In genomic region chr10:131239926-131240325, GRCh38 we compare ENCODE assay signal across 26 cellular contexts.
"Had no signal": no experiment of that assay in that cellular context is flagged by ENCODE, and none has a peak within 500 bp of the region (broad histone marks: within the 10 kb centered on the region; RNA-seq: fewer than 3 reads in every experiment).

No MANE protein-coding gene starts in this region.

- H3K4me1 ChIP-seq: stomach, suprapubic skin, testis, tibial artery, tibial nerve, transverse colon, upper lobe of left lung, upper lobe of right lung, uterus, vagina had no signal

- H3K9me3 ChIP-seq: suprapubic skin, testis, thoracic aorta, thyroid gland, tibial artery, tibial nerve, transverse colon, upper lobe of left lung, upper lobe of right lung, uterus, vagina had no signal

- H3K4me3 ChIP-seq: stomach, suprapubic skin, testis, thoracic aorta, thyroid gland, tibial artery, tibial nerve, transverse colon, upper lobe of left lung, upper lobe of right lung, uterus, vagina had no signal

- H3K36me3 ChIP-seq: stomach, suprapubic skin, thoracic aorta, thyroid gland, tibial artery, tibial nerve, transverse colon, upper lobe of left lung, upper lobe of right lung, uterus, vagina had no signal

- H3K27me3 ChIP-seq: testis, thyroid gland, transverse colon, upper lobe of left lung, upper lobe of right lung, uterus, vagina had no signal

- DNase-seq: stimulated activated CD4-positive, alpha-beta T cell treated with anti-CD3 and anti-CD28 coated beads, Interleukin-2, amount 100 ng/mL, for 48 hours; stimulated activated CD4-positive, alpha-beta T cell treated with anti-CD3 and anti-CD28 coated beads, Interleukin-4, amount 100 ng/mL, for 1 hour; stimulated activated CD4-positive, alpha-beta T cell treated with anti-CD3 and anti-CD28 coated beads, Interleukin-4, amount 100 ng/mL, for 24 hours; stimulated activated CD4-positive, alpha-beta T cell treated with anti-CD3 and anti-CD28 coated beads, Interleukin-4, amount 100 ng/mL, for 4 hours; stimulated activated CD8-positive, alpha-beta memory T cell treated with anti-CD3 and anti-CD28 coated beads, Interleukin-4, amount 100 ng/mL, for 48 hours; stimulated activated naive B cell treated with anti-CD40 and anti-IgM and Interleukin-4, amounts not matched to agents 10 μg/mL and 1 μg/mL and 100 μg/mL, for 72 hours; stimulated activated naive CD4-positive, alpha-beta T cell; stimulated activated naive CD4-positive, alpha-beta T cell treated with Interleukin-2 at 50 U/mL for 16 hours; stimulated activated naive CD8-positive, alpha-beta T cell treated with anti-CD3 and anti-CD28 coated beads, Interleukin-15, amount 100 ng/mL, for 72 hours; stimulated activated naive CD8-positive, alpha-beta T cell treated with anti-CD3 and anti-CD28 coated beads, Interleukin-15, Interleukin-2, amounts not matched to agents 100 U/mL and 50 U/mL, for 24 hours; stomach; substantia nigra; testis; thyroid gland; tibial artery; transverse colon; trophoblast cell; upper lobe of left lung; uterus had no signal

- H3K27ac ChIP-seq: stomach, suprapubic skin, testis, thoracic aorta, thyroid gland, tibial artery, tibial nerve, transverse colon, upper lobe of left lung, upper lobe of right lung, uterus, vagina had no signal

- ATAC-seq: stimulated activated effector memory CD8-positive, alpha-beta T cell treated with anti-CD3 and anti-CD28 coated beads, Interleukin-12 subunit alpha, Interleukin-12 subunit beta, amount 100 ng/mL, for 72 hours; stimulated activated memory B cell treated with anti-CD40 and anti-IgM and Interleukin-4, amounts not matched to agents 10 μg/mL and 1 μg/mL and 100 μg/mL, for 72 hours; stimulated activated naive B cell treated with anti-CD40 and anti-IgM and Interleukin-4, amounts not matched to agents 10 μg/mL and 1 μg/mL and 100 μg/mL, for 72 hours; stimulated activated naive CD8-positive, alpha-beta T cell treated with anti-CD3 and anti-CD28 coated beads, Interleukin-15, amount 100 ng/mL, for 72 hours; stimulated activated naive CD8-positive, alpha-beta T cell treated with anti-CD3 and anti-CD28 coated beads, Interleukin-15, Interleukin-2, amounts not matched to agents 100 U/mL and 50 U/mL, for 24 hours; upper lobe of right lung had no signal
